ENCODE assay signal across 4 cellular contexts in the genomic region with DNA sequence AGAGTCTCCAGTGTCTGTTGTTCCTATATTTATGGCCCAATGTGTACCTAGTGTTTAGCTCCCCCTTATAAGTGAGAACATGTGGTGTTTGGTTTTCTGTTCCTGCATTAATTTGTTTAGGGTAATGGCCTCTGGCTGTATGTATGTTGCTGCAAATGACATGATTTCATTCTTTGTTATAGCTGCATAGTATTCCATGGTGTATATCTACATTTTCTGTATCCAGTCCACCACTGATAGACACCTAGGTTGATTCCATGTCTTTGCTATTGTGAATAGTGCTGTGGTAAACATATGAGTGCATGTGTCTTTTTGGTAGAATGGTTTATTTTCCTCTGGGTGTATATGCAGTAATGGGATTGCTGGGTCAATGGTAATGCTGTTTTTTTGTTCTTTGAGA. TPM values are rescaled to one million over a fixed set of nuclear protein-coding genes. Genes with fewer than 3 reads are reported as not detected.
"Had no signal": no experiment of that assay in that cellular context is flagged by ENCODE, and none has a peak within 500 bp of the region (broad histone marks: within the 10 kb centered on the region; RNA-seq: fewer than 3 reads in every experiment).

No MANE protein-coding gene starts in this region.

RNA-seq across cellular contexts. Expression of gene AGT, which starts 15.0 kb away (rescaled TPM):
- total RNA-seq: M059J, MCF 10A, NCI-H460 had no signal

RNA-seq across cellular contexts. Expression of gene CAPN9, which starts 48.2 kb away (rescaled TPM):
- total RNA-seq: LHCN-M2, M059J, MCF 10A had no signal
